In genomic region chr2:176555112-176555511, GRCh38 we compare ENCODE assay signal across 2 cellular contexts.
TF ChIP-seq lines count a peak whose summit lies in the region.

No MANE protein-coding gene starts in this region.

TF ChIP-seq in HCT116, 20 proteins besides CTCF, POLR2A, EP300 and RAD21 (continued from another document):
- TF ChIP-seq ATF3 (IDR thresholded peaks at IDR 0.05), result no peak
- TF ChIP-seq CBX3 (IDR thresholded peaks at IDR 0.05; ENCODE audit: low read depth), result no peak
- TF ChIP-seq POLR2AphosphoS5 (IDR thresholded peaks at IDR 0.05; ENCODE audit: low read depth, low read length), result no peak
- TF ChIP-seq ELF1 (IDR thresholded peaks at IDR 0.05; ENCODE audit: borderline replicate concordance, low read depth), result no peak
TF ChIP-seq in HCT116: peak in this region for 0.

TF ChIP-seq in K562, 482 proteins besides CTCF, POLR2A, EP300 and RAD21 (continued from another document):
- no peak for TF ChIP-seq ZBTB49 (CRISPR knock-in tag; IDR thresholded peaks at IDR 0.05; ENCODE audit: borderline replicate concordance)
- TF ChIP-seq ZNF507 (tag; conservative IDR thresholded peaks at IDR 0.05), result 0 out of 2 replicates have a peak, but pooled peaks have one; percentile 13
TF ChIP-seq in K562: peak in this region for 1.
